Comparison of ENCODE assay signal across 8 cellular contexts in genomic region chr10:4981722-4982471, GRCh38. TPM values are rescaled to one million over a fixed set of nuclear protein-coding genes. Genes with fewer than 3 reads are reported as not detected.
DNase-seq lines count a peak whose midpoint lies in the region; ATAC-seq and TF ChIP-seq lines count a peak whose summit lies in the region.

No MANE protein-coding gene starts in this region.

- no peaks in the 10 kb centered on the region for H3K9me2 ChIP-seq in MM.1S (replicated peaks; ENCODE audit: insufficient read depth, low read length)

- no peaks in the 10 kb centered on the region for H3F3A ChIP-seq in MM.1S (ENCODE audit: insufficient read depth, low read length)

- H3K79me2 ChIP-seq in MM.1S (ENCODE audit: low read length) = no peaks in the 10 kb centered on the region

- TF ChIP-seq CTCF in GM10266 (IDR thresholded peaks at IDR 0.05; ENCODE audit: control insufficient read depth, insufficient read depth, low read depth, missing control alignments) (peak; percentile 49), MM.1S (IDR thresholded peaks at IDR 0.05; ENCODE audit: low read length) (peak; percentile 47), dorsolateral prefrontal cortex (IDR thresholded peaks at IDR 0.05 in 54 of 56, conservative IDR thresholded peaks at IDR 0.05 in 2 of 56; ENCODE audit: low read depth in 1 of 56, partially characterized antibody in 56 of 56) (peak in 41 of 56 donors; percentile 12 to 58 (median 29))

- peak overlapping the region; percentile 44; the same call in 1 of the 2 replicates for H3K4me2 ChIP-seq in MM.1S (ENCODE audit: low read depth, low read length)

- no peaks in the 10 kb centered on the region for H4K20me1 ChIP-seq in MM.1S (ENCODE audit: insufficient read depth, low read length)

- H3K4me1 ChIP-seq in MM.1S (ENCODE audit: low read length) = peaks cover 3% of the 10 kb centered on the region; the same call in 1 of the 2 replicates
- peaks cover 19% of the 10 kb centered on the region for H3K4me1 ChIP-seq in mucosa of stomach (ENCODE audit: control insufficient read depth, insufficient read depth, low read length)

- no peak overlapping the region for H3K9ac ChIP-seq in MM.1S (ENCODE audit: low read length)
- H3K9ac ChIP-seq in mucosa of stomach (ENCODE audit: low read length) = peak overlapping the region; percentile 61

- ATAC-seq in HG02884 (IDR thresholded peaks at IDR 0.05; ENCODE audit: unreplicated experiment) (no peak), GM21576 (IDR thresholded peaks at IDR 0.05; ENCODE audit: unreplicated experiment) (no peak), HG03460 (IDR thresholded peaks at IDR 0.05; ENCODE audit: unreplicated experiment) (no peak)

- H3K27me3 ChIP-seq in MM.1S (replicated peaks; ENCODE audit: insufficient read depth, low read length) (no peaks in the 10 kb centered on the region), dorsolateral prefrontal cortex (no peaks in the 10 kb centered on the region), mucosa of stomach (ENCODE audit: control insufficient read depth, insufficient read depth, low read length) (no peaks in the 10 kb centered on the region)

- H3K4me3 ChIP-seq in MM.1S (ENCODE audit: low read length) (no peak overlapping the region), dorsolateral prefrontal cortex (no peak overlapping the region), mucosa of stomach (ENCODE audit: low read length) (no peak overlapping the region)

- no peaks in the 10 kb centered on the region for H3K9me3 ChIP-seq in MM.1S (replicated peaks; ENCODE audit: insufficient read depth, low read length)
- H3K9me3 ChIP-seq in mucosa of stomach (ENCODE audit: control insufficient read depth, low read length) = no peaks in the 10 kb centered on the region

- no peaks in the 10 kb centered on the region for H3K36me3 ChIP-seq in MM.1S (replicated peaks; ENCODE audit: insufficient read depth, low read length)
- H3K36me3 ChIP-seq in mucosa of stomach (ENCODE audit: control insufficient read depth, insufficient read depth, low read length) = no peaks in the 10 kb centered on the region

- intact Hi-C loops in dorsolateral prefrontal cortex (cut with DNase I) = no loop called here

- DNase-seq in GM10266 (ENCODE audit: extremely low spot score) = peak; percentile 6
- DNase-seq in MM.1S = peak; percentile 65
- DNase-seq in dorsolateral prefrontal cortex = no peak
- no peak for DNase-seq in NCI-H2227 treated with DMSO at 0.1 percent for 48 hours (lab: John Stamatoyannopoulos, UW)

- H2AFZ ChIP-seq in MM.1S (ENCODE audit: low read length) = 0 out of 2 replicates have a peak overlapping the region, but pooled peaks have one; percentile 3

- H3K27ac ChIP-seq in MM.1S (ENCODE audit: low read length) (no peak overlapping the region), dorsolateral prefrontal cortex (peak overlapping the region in 4 of 59 donors; percentile 15 to 52 (median 28))

RNA-seq across cellular contexts. Expression of gene AKR1C1, which starts 18.7 kb away (rescaled TPM):
- 10 to 100 TPM in 112 of 120 experiments, 1 to 10 TPM in 8; 5.4 to 36.3 (median 17.3) TPM for total RNA-seq in dorsolateral prefrontal cortex

RNA-seq across cellular contexts. Expression of gene AKR1C2, which starts 21.8 kb away (rescaled TPM):
- total RNA-seq in dorsolateral prefrontal cortex = 10 to 100 TPM in 76 of 120 experiments, 1 to 10 TPM in 44; 3.1 to 44.6 (median 12.0) TPM

Comparison
In these comparisons a context has a peak if more than half of its experiments do, and no peak if none do; other contexts are left out.
1. DNase-seq: peak in GM10266 (single experiment) and MM.1S (single experiment); none in dorsolateral prefrontal cortex (0 of 10) and NCI-H2227 treated with DMSO at 0.1 percent for 48 hours (single experiment).
2. Peak in every context shown above with its lines, with median percentiles within 50 percentile points of each other: CTCF ChIP-seq.